ENCODE assay signal across 8 cellular contexts in genomic region chr1:31065310-31066217, GRCh38. TPM values are rescaled to one million over a fixed set of nuclear protein-coding genes. Genes with fewer than 3 reads are reported as not detected.
DNase-seq lines count a peak whose midpoint lies in the region; ATAC-seq and TF ChIP-seq lines count a peak whose summit lies in the region.

TSS of gene PUM1 (minus strand) at chr1:31065717. CDS start at chr1:31059566, 6,151 bp downstream.

- peak within 1 kb of the TSS; percentile 96 for H3K4me3 ChIP-seq in IMR-90 (ENCODE audit: insufficient read depth, low read depth, low read length)

- peak within 1 kb of the TSS; percentile 82 for H2AK5ac ChIP-seq in IMR-90 (ENCODE audit: low read depth, low read length)

- in situ Hi-C loops in IMR-90 (cut with MboI; ENCODE audit: low sequenced_read_pairs), result no loop called here

- H4K8ac ChIP-seq in IMR-90 (ENCODE audit: low read depth in 2 of 2, low read length in 2 of 2), result peak within 1 kb of the TSS; percentile 90 to 98

- peak within 1 kb of the TSS; percentile 99 for H2AFZ ChIP-seq in IMR-90 (replicated peaks; ENCODE audit: low read length, poor library complexity)

- H3K9ac ChIP-seq in IMR-90 (ENCODE audit: low read depth, low read length), result peak within 1 kb of the TSS; percentile 100

- H3K4me1 ChIP-seq in IMR-90 (ENCODE audit: control insufficient read depth, insufficient read depth, low read length), result peaks cover 4% of the 10 kb centered on the region; the same call in 1 of the 2 replicates

- H3K4me2 ChIP-seq in IMR-90 (ENCODE audit: low read depth, low read length), result peak within 1 kb of the TSS; percentile 89

- intact Hi-C loops in IMR-90 (cut with micrococcal nuclease), result loop anchor here (2.0 kb wide), 2 partner anchors 83 to 89 kb away; no protein-coding TSS in a partner anchor

- H2BK20ac ChIP-seq in IMR-90 (ENCODE audit: low read depth, low read length), result no peak within 1 kb of the TSS

- peak within 1 kb of the TSS; percentile 78 for H3K14ac ChIP-seq in IMR-90 (replicated peaks; ENCODE audit: low read depth, low read length)

- ATAC-seq in GM21528 (IDR thresholded peaks at IDR 0.05; ENCODE audit: low FRiP score, unreplicated experiment), result peak; percentile 89
- ATAC-seq in IMR-90 (ENCODE audit: low read depth), result peak; percentile 98

- H3K27ac ChIP-seq in IMR-90 (ENCODE audit: insufficient read depth, low read length), result peak within 1 kb of the TSS; percentile 90
- peak within 1 kb of the TSS; percentile 92 for H3K27ac ChIP-seq in epithelial cell of prostate

- peak within 1 kb of the TSS; percentile 95 for H3K23ac ChIP-seq in IMR-90 (ENCODE audit: low read depth, low read length)

- no peak; the same call in 1 of the 2 replicates for TF ChIP-seq RAD21 in IMR-90 (IDR thresholded peaks at IDR 0.05; ENCODE audit: low read length)

- peak within 1 kb of the TSS; percentile 95 for H2BK5ac ChIP-seq in IMR-90 (ENCODE audit: low read depth, low read length, poor library complexity, severe bottlenecking)

- H3K56ac ChIP-seq in IMR-90 (ENCODE audit: extremely low read depth, insufficient read depth, low read length), result peak within 1 kb of the TSS; percentile 93

- H4K5ac ChIP-seq in IMR-90 (ENCODE audit: low read depth, low read length), result peak within 1 kb of the TSS; percentile 80

- H4K91ac ChIP-seq in IMR-90 (ENCODE audit: insufficient read depth, low read depth, low read length), result peak within 1 kb of the TSS; percentile 87

- H3K4ac ChIP-seq in IMR-90 (ENCODE audit: low read depth, low read length), result peak within 1 kb of the TSS; percentile 83

- BruUV-seq in IMR-90 (replicated peaks; lab: Mats Ljungman, UMichigan), result TSS peak; percentile 58

- TF ChIP-seq CTCF in IMR-90 (conservative IDR thresholded peaks at IDR 0.05; ENCODE audit: low read depth, low read length), result no peak

- no peaks in the 10 kb centered on the region for H3K36me3 ChIP-seq in IMR-90 (ENCODE audit: control insufficient read depth, insufficient read depth, low read length)

- WGBS in IMR-90 (ENCODE audit: extremely low coverage in 2 of 2, insufficient read length in 1 of 2), 2 experiments, result 0% methylated on average over 10 of the region's 72 CpGs; no CpG with 5 or more reads in 1 of the 2 experiments

- H3K18ac ChIP-seq in IMR-90 (ENCODE audit: low read depth, low read length), result peak within 1 kb of the TSS; percentile 89

- H2AK9ac ChIP-seq in IMR-90 (replicated peaks; ENCODE audit: low read depth, low read length, poor library complexity), result peak within 1 kb of the TSS; percentile 95

- H3K79me1 ChIP-seq in IMR-90 (ENCODE audit: low read depth in 1 of 2, low read length in 2 of 2), result no peaks in the 10 kb centered on the region

- DNase-seq in DMS 273 treated with DMSO at 0.1 percent for 48 hours (lab: John Stamatoyannopoulos, UW) (peak; percentile 95), IMR-90 (peak; percentile 96), OCI-M1 (lab: John Stamatoyannopoulos, UW) (peak; percentile 98), activated T-cell treated with anti-CD3 and anti-CD28 coated beads for 4 hours (peak; percentile 97), epithelial cell of prostate (ENCODE audit: low read depth, low spot score) (peak; percentile 93), mucosa of gallbladder (ENCODE audit: low spot score) (peak; percentile 98)
- peak; percentile 95 to 97 for DNase-seq in stimulated activated CD8-positive, alpha-beta memory T cell treated with anti-CD3 and anti-CD28 coated beads, Interleukin-4, amount 100 ng/mL, for 4 hours (ENCODE audit: low read depth in 2 of 2, low spot score in 1 of 2)

- H3K9me1 ChIP-seq in IMR-90 (ENCODE audit: insufficient read depth, low read length), result no peaks in the 10 kb centered on the region

- no peaks in the 10 kb centered on the region for H3K9me3 ChIP-seq in IMR-90 (ENCODE audit: control insufficient read depth, insufficient read depth, low read length)

- H3K27me3 ChIP-seq in IMR-90 (ENCODE audit: control insufficient read depth, insufficient read depth, low read length), result no peaks in the 10 kb centered on the region

- TF ChIP-seq POLR2A in IMR-90 (IDR thresholded peaks at IDR 0.05; ENCODE audit: low read depth, low read length), result peak; percentile 95

- peak within 1 kb of the TSS; percentile 62 for H2BK120ac ChIP-seq in IMR-90 (ENCODE audit: low read depth, low read length)

- CTCF ChIA-PET in IMR-90 (lab: Yijun Ruan, JAX), result no interaction called here

- H4K20me1 ChIP-seq in IMR-90 (ENCODE audit: insufficient read depth, low read length), result peaks cover 39% of the 10 kb centered on the region

- POLR2A ChIA-PET in IMR-90 (lab: Charles Lee; ENCODE audit: unreplicated experiment), result no interaction called here

- dilution Hi-C loops in IMR-90 (cut with HindIII; ENCODE audit: low sequenced_read_pairs, unreplicated experiment), result no loop called here

- H2BK15ac ChIP-seq in IMR-90 (ENCODE audit: low read depth, low read length), result 0 out of 3 replicates have a peak within 1 kb of the TSS, but pooled peaks have one; percentile 15

TF ChIP-seq in IMR-90, 13 proteins besides CTCF, POLR2A, EP300 and RAD21:
- no peak for TF ChIP-seq USF2 (IDR thresholded peaks at IDR 0.05; ENCODE audit: low read depth, low read length)
- peak; percentile 88 for TF ChIP-seq BHLHE40 (IDR thresholded peaks at IDR 0.05; ENCODE audit: low read depth, low read length)
- 0 out of 2 replicates have a peak, but pooled peaks have one; percentile 37 for TF ChIP-seq RFX5 (IDR thresholded peaks at IDR 0.05; ENCODE audit: low read depth, low read length)
- TF ChIP-seq MAZ (IDR thresholded peaks at IDR 0.05; ENCODE audit: borderline replicate concordance, low read depth, low read length), result peak; percentile 56; the same call in 1 of the 2 replicates
- TF ChIP-seq MXI1 (IDR thresholded peaks at IDR 0.05; ENCODE audit: borderline replicate concordance, low read depth, low read length), result peak; percentile 95
- no peak for TF ChIP-seq NFE2L2 (IDR thresholded peaks at IDR 0.05; ENCODE audit: low read depth, low read length)
TF ChIP-seq in IMR-90: peak in this region for 4.

RNA-seq across cellular contexts. Expression of gene PUM1, which starts in this region (rescaled TPM):
- 71.9 and 137 TPM in 2 replicates for total RNA-seq in IMR-90 (2012; rRNA removed)
- 65.2 and 75.4 TPM in 2 replicates for polyA plus RNA-seq in IMR-90 (2012; rRNA removed)
- polyA plus RNA-seq in IMR-90 (2012; cell fraction: cytosol; rRNA removed), result 22.4 and 33.8 TPM in 2 replicates
- polyA plus RNA-seq in IMR-90 (2012; cell fraction: nucleus; rRNA removed; ENCODE audit: low replicate concordance), result 58.3 and 84.7 TPM in 2 replicates
- 129 TPM for total RNA-seq in mucosa of gallbladder

Comparison
In these comparisons a context has a peak if more than half of its experiments do, and no peak if none do; other contexts are left out.
1. Peak in every context shown above with its lines: DNase-seq, ATAC-seq, H3K4me3 ChIP-seq and H3K27ac ChIP-seq.